17 cellular contexts compared by ENCODE assay signal in genomic region chr4:41375561-41375960, GRCh38.
A peak's percentile ranks its signal among the peaks of the same experiment; 100 is the strongest.
DNase-seq lines count a peak whose midpoint lies in the region; TF ChIP-seq lines count a peak whose summit lies in the region.
"Had no signal": no experiment of that assay in that cellular context is flagged by ENCODE, and none has a peak within 500 bp of the region (broad histone marks: within the 10 kb centered on the region; RNA-seq: fewer than 3 reads in every experiment).

No MANE protein-coding gene starts in this region.

- no peaks in the 10 kb centered on the region for H4K20me1 ChIP-seq in PC-9 (ENCODE audit: insufficient read depth)

- no peak for DNase-seq in PC-9
- peak; percentile 77 for DNase-seq in cardiac septum (ENCODE audit: low spot score)
- peak; percentile 45 for DNase-seq in myocyte (ENCODE audit: low read depth)
- DNase-seq in thyroid gland, result peak; percentile 95
- DNase-seq in activated CD4-positive, alpha-beta T cell treated with anti-CD3 and anti-CD28 coated beads, Interleukin-2, amount 10 ng/mL, durations not matched to agents 7 days and 5 days, result no peak
- no peak for DNase-seq in epidermal melanocyte (ENCODE audit: insufficient read length, low spot score)
- no peak for DNase-seq in activated CD8-positive, alpha-beta memory T cell treated with anti-CD3 and anti-CD28 coated beads, Interleukin-2, amount 50 U/mL, for 48 hours
- DNase-seq: activated CD4-positive, alpha-beta memory T cell treated with anti-CD3 and anti-CD28 coated beads, Interleukin-2, amount 10 ng/mL, durations not matched to agents 7 days and 5 days; activated effector memory CD4-positive, alpha-beta T cell treated with anti-CD3 and anti-CD28 coated beads, Interleukin-2, amount 50 U/mL, for 16 hours; HCEC 1CT; Kasumi-1; NCI-H2227 treated with DMSO at 0.1 percent for 48 hours; NCI-H82; SHP77; small intestine; SW 1271 had no signal

- H3K36me3 ChIP-seq in PC-9 (ENCODE audit: low read depth), result peaks cover 36% of the 10 kb centered on the region
- H3K36me3 ChIP-seq in thyroid gland, result no peaks in the 10 kb centered on the region

- H3K27me3 Mint-ChIP-seq in activated CD4-positive, alpha-beta T cell treated with anti-CD3 and anti-CD28 coated beads, Interleukin-2, amount 10 ng/mL, durations not matched to agents 7 days and 5 days, result no peaks in the 10 kb centered on the region
- H3K27me3 Mint-ChIP-seq: activated CD4-positive, alpha-beta memory T cell treated with anti-CD3 and anti-CD28 coated beads, Interleukin-2, amount 10 ng/mL, durations not matched to agents 7 days and 5 days had no signal

- H3K9me3 ChIP-seq in PC-9 (ENCODE audit: insufficient read depth, low read depth) (peaks cover 21% of the 10 kb centered on the region; the same call in 1 of the 2 replicates), thyroid gland (no peaks in the 10 kb centered on the region)

- intact Hi-C loops in PC-9 (cut with micrococcal nuclease; ENCODE audit: unreplicated experiment), result no loop called here
- intact Hi-C loops in cardiac septum (cut with DNase I), result no loop called here
- intact Hi-C loops in thyroid gland (cut with DNase I), result no loop called here

- POLR2A ChIA-PET in PC-9 (lab: Charles Lee; ENCODE audit: unreplicated experiment), result no interaction called here
- POLR2A ChIA-PET in activated CD4-positive, alpha-beta T cell treated with anti-CD3 and anti-CD28 coated beads, Interleukin-2, amount 10 ng/mL, durations not matched to agents 7 days and 5 days (lab: Charles Lee), result no interaction called here

- H3K79me2 ChIP-seq in PC-9 (ENCODE audit: low read depth), result peaks cover 91% of the 10 kb centered on the region

- peaks cover 17% of the 10 kb centered on the region for H3K4me1 ChIP-seq in PC-9 (replicated peaks; ENCODE audit: insufficient read depth)
- H3K4me1 ChIP-seq in thyroid gland, result peaks cover 71 to 78% of the 10 kb centered on the region in 2 donors

- TF ChIP-seq POLR2A in thyroid gland (IDR thresholded peaks at IDR 0.05), result peak in 1 of 2 donors; percentile 39

- no peak overlapping the region for H2AFZ ChIP-seq in PC-9

- BruUV-seq in PC-9 (replicated peaks; lab: Mats Ljungman, UMichigan), result no TSS peak

- H3K4me3 Mint-ChIP-seq in activated CD4-positive, alpha-beta T cell treated with anti-CD3 and anti-CD28 coated beads, Interleukin-2, amount 10 ng/mL, durations not matched to agents 7 days and 5 days, result no peak overlapping the region
- H3K4me3 Mint-ChIP-seq: activated CD4-positive, alpha-beta memory T cell treated with anti-CD3 and anti-CD28 coated beads, Interleukin-2, amount 10 ng/mL, durations not matched to agents 7 days and 5 days; CD14-positive monocyte had no signal

- peaks cover 9% of the 10 kb centered on the region for H3F3A ChIP-seq in PC-9 (ENCODE audit: insufficient read depth, low read depth)

- no peaks in the 10 kb centered on the region for H3K4me1 Mint-ChIP-seq in activated CD4-positive, alpha-beta T cell treated with anti-CD3 and anti-CD28 coated beads, Interleukin-2, amount 10 ng/mL, durations not matched to agents 7 days and 5 days
- H3K4me1 Mint-ChIP-seq: activated CD4-positive, alpha-beta memory T cell treated with anti-CD3 and anti-CD28 coated beads, Interleukin-2, amount 10 ng/mL, durations not matched to agents 7 days and 5 days had no signal

- TF ChIP-seq CTCF in PC-9 (conservative IDR thresholded peaks at IDR 0.05), result no peak
- no peak for TF ChIP-seq CTCF in thyroid gland (IDR thresholded peaks at IDR 0.05)

- no peaks in the 10 kb centered on the region for H3K9me2 ChIP-seq in PC-9 (ENCODE audit: insufficient read depth)

- no peaks in the 10 kb centered on the region for H3K27me3 ChIP-seq in PC-9 (ENCODE audit: insufficient read depth, low read depth)
- no peaks in the 10 kb centered on the region for H3K27me3 ChIP-seq in thyroid gland

- H3K4me3 ChIP-seq in PC-9 (no peak overlapping the region), thyroid gland (replicated peaks in 1 of 3) (no peak overlapping the region)

- H3K9me3 Mint-ChIP-seq in activated CD4-positive, alpha-beta T cell treated with anti-CD3 and anti-CD28 coated beads, Interleukin-2, amount 10 ng/mL, durations not matched to agents 7 days and 5 days, result peaks cover 4% of the 10 kb centered on the region

- H3K27ac ChIP-seq in PC-9 (0 out of 2 replicates have a peak overlapping the region, but pooled peaks have one; percentile 3), thyroid gland (peak overlapping the region; percentile 61 to 78 (median 67))

- H3K4me2 ChIP-seq in PC-9, result no peak overlapping the region; the same call in 1 of the 2 replicates

- H3K27ac Mint-ChIP-seq in activated CD4-positive, alpha-beta T cell treated with anti-CD3 and anti-CD28 coated beads, Interleukin-2, amount 10 ng/mL, durations not matched to agents 7 days and 5 days, result no peak overlapping the region
- H3K27ac Mint-ChIP-seq: activated CD4-positive, alpha-beta memory T cell treated with anti-CD3 and anti-CD28 coated beads, Interleukin-2, amount 10 ng/mL, durations not matched to agents 7 days and 5 days; CD14-positive monocyte had no signal

- H3K36me3 Mint-ChIP-seq in activated CD4-positive, alpha-beta T cell treated with anti-CD3 and anti-CD28 coated beads, Interleukin-2, amount 10 ng/mL, durations not matched to agents 7 days and 5 days (ENCODE audit: low read depth), result no peaks in the 10 kb centered on the region
- H3K36me3 Mint-ChIP-seq: CD14-positive monocyte had no signal

- 34 to 43% methylated on average over 7 of the region's 7 CpGs for WGBS in thyroid gland, 2 donors

- CTCF ChIA-PET in PC-9 (lab: Charles Lee), result no interaction called here
- CTCF ChIA-PET in activated CD4-positive, alpha-beta T cell treated with anti-CD3 and anti-CD28 coated beads, Interleukin-2, amount 10 ng/mL, durations not matched to agents 7 days and 5 days (lab: Charles Lee), result no interaction called here

Comparison
In these comparisons a context has a peak if more than half of its experiments do, and no peak if none do; other contexts are left out.
1. DNase-seq: peak in cardiac septum (single experiment), myocyte (single experiment) and thyroid gland (2 of 2); none in PC-9 (0 of 2), activated CD4-positive, alpha-beta T cell treated with anti-CD3 and anti-CD28 coated beads, Interleukin-2, amount 10 ng/mL, durations not matched to agents 7 days and 5 days (single experiment), epidermal melanocyte (single experiment) and activated CD8-positive, alpha-beta memory T cell treated with anti-CD3 and anti-CD28 coated beads, Interleukin-2, amount 50 U/mL, for 48 hours (single experiment).